Comparison of ENCODE assay signal across 8 cellular contexts in genomic region chr19:21396893-21397572, GRCh38. TPM values are rescaled to one million over a fixed set of nuclear protein-coding genes. Genes with fewer than 3 reads are reported as not detected.
DNase-seq lines count a peak whose midpoint lies in the region; ATAC-seq and TF ChIP-seq lines count a peak whose summit lies in the region.

TSS of gene ZNF493 (plus strand) at chr19:21397133. CDS start at chr19:21397238, 105 bp downstream.

- H3K27me3 Mint-ChIP-seq in T-cell: no peaks in the 10 kb centered on the region

- peak within 1 kb of the TSS; percentile 50 for H3K18ac ChIP-seq in trophoblast cell (ENCODE audit: low read length)

- WGBS in adrenal gland, 4 donors: 0 to 1% (median 0%) methylated on average over 20 to 31 of the region's 31 CpGs
- 0 to 1% (median 0%) methylated on average over 22 to 31 of the region's 31 CpGs for WGBS in heart left ventricle, 4 donors
- no CpG with 5 or more reads among the region's 31 CpGs for WGBS in trophoblast cell (ENCODE audit: extremely low coverage, insufficient coverage, insufficient read length)
- WGBS in tibial nerve, 2 donors: 0 to 1% methylated on average over 31 of the region's 31 CpGs

- peaks cover 5 to 17% (median 13%) of the 10 kb centered on the region in 3 donors for H3K9me3 Mint-ChIP-seq in T-cell

- ATAC-seq in HG02610 (IDR thresholded peaks at IDR 0.05; ENCODE audit: unreplicated experiment): peak; percentile 100
- ATAC-seq in T-cell (replicated peaks in 1 of 4): peak; percentile 99 to 100 (median 100)
- ATAC-seq in heart left ventricle: peak; percentile 100

- peak within 1 kb of the TSS; percentile 89 for H3K9ac ChIP-seq in trophoblast cell (ENCODE audit: low read length)

- H3K27ac ChIP-seq in adrenal gland: peak within 1 kb of the TSS; percentile 46 to 92 (median 85)
- H3K27ac ChIP-seq in heart left ventricle: peak within 1 kb of the TSS in 11 of 12 donors; percentile 73 to 87 (median 84)
- peak within 1 kb of the TSS; percentile 34 for H3K27ac ChIP-seq in trophoblast cell (ENCODE audit: low read depth, low read length)
- H3K27ac ChIP-seq in tibial nerve: peak within 1 kb of the TSS; percentile 61 to 89 (median 74)

- peak within 1 kb of the TSS; percentile 67 to 100 (median 78) for H3K4me3 ChIP-seq in adrenal gland
- H3K4me3 ChIP-seq in heart left ventricle: peak within 1 kb of the TSS; percentile 35 to 95 (median 82)
- H3K4me3 ChIP-seq in trophoblast cell (ENCODE audit: low read depth, low read length): peak within 1 kb of the TSS; percentile 86
- H3K4me3 ChIP-seq in tibial nerve: peak within 1 kb of the TSS; percentile 77 to 85 (median 82)

- H2AFZ ChIP-seq in trophoblast cell (ENCODE audit: insufficient read depth, low read length, poor library complexity): peak within 1 kb of the TSS; percentile 38

- H3K14ac ChIP-seq in trophoblast cell (ENCODE audit: low read length): peak within 1 kb of the TSS; percentile 95

- H3K27ac Mint-ChIP-seq in T-cell: peak within 1 kb of the TSS; percentile 89 to 93

- H3K36me3 ChIP-seq in adrenal gland (replicated peaks in 1 of 2) (no peaks in the 10 kb centered on the region), heart left ventricle (peaks cover 0 to 24% (median 8%) of the 10 kb centered on the region in 9 donors), trophoblast cell (ENCODE audit: control insufficient read depth in 1 of 2, insufficient read depth in 2 of 2, low read length in 2 of 2) (peaks cover 0 to 1% of the 10 kb centered on the region in 2 experiments), tibial nerve (peaks cover 0 to 26% (median 0%) of the 10 kb centered on the region in 3 donors)

- peak within 1 kb of the TSS; percentile 6 for H2BK120ac ChIP-seq in trophoblast cell (ENCODE audit: insufficient read depth, low read length, poor library complexity)

- peak within 1 kb of the TSS; percentile 64 for H3K4me2 ChIP-seq in trophoblast cell (ENCODE audit: low read length)

- H3K4me3 Mint-ChIP-seq in T-cell: peak within 1 kb of the TSS; percentile 94 to 98 (median 98)

- POLR2A ChIA-PET in T-cell (lab: Charles Lee): interaction anchor here (0.5 to 2.0 kb wide), 7 partner anchors 37 to 723 kb away, joined by 3 to 14 read pairs (median 5); partner anchors contain the start of genes ZNF708 (in 2 of the 2), ZNF429 (in 1 of the 2) and ZNF431 (in 1 of the 2)

- no peak within 1 kb of the TSS for H3K23ac ChIP-seq in trophoblast cell (ENCODE audit: low read length)

- TF ChIP-seq POLR2A in GM10847 (IDR thresholded peaks at IDR 0.05; ENCODE audit: extremely low read depth, insufficient read length) (peak; percentile 58), adrenal gland (IDR thresholded peaks at IDR 0.05) (peak; percentile 74 to 96), heart left ventricle (IDR thresholded peaks at IDR 0.05) (peak in 1 of 2 donors; percentile 78), tibial nerve (IDR thresholded peaks at IDR 0.05) (peak; percentile 50 to 75)

- H3K9me3 ChIP-seq in adrenal gland (replicated peaks in 1 of 3) (no peaks in the 10 kb centered on the region), heart left ventricle (peaks cover 0 to 13% (median 0%) of the 10 kb centered on the region in 12 donors), trophoblast cell (ENCODE audit: insufficient read depth, low read depth, low read length) (no peaks in the 10 kb centered on the region), tibial nerve (no peaks in the 10 kb centered on the region)

- H4K91ac ChIP-seq in trophoblast cell (ENCODE audit: low read depth, low read length): peak within 1 kb of the TSS; percentile 63

- TF ChIP-seq EP300 in tibial nerve (IDR thresholded peaks at IDR 0.05): peak in 1 of 2 donors; percentile 91

- peak within 1 kb of the TSS; percentile 75 for H4K8ac ChIP-seq in trophoblast cell (ENCODE audit: low read depth, low read length)

- peak within 1 kb of the TSS; percentile 78 for H3K4ac ChIP-seq in trophoblast cell (ENCODE audit: low read depth, low read length)

- intact Hi-C loops in adrenal gland (cut with DNase I): no loop called here
- intact Hi-C loops in heart left ventricle (cut with DNase I): loop anchor here in 2 of 10 donors (1.0 to 5.0 kb wide), 3 partner anchors 40 to 78 kb away; partner anchors contain the start of genes ZNF708 (in 1 of the 2) and ZNF738 (in 1 of the 2)

- H3K36me3 Mint-ChIP-seq in T-cell: peaks cover 25% of the 10 kb centered on the region

- CTCF ChIA-PET in T-cell (lab: Charles Lee): interaction anchor here (0.5 to 0.6 kb wide), 4 partner anchors 42 to 1697 kb away, joined by 3 to 5 read pairs (median 3); no protein-coding TSS in a partner anchor

- no peaks in the 10 kb centered on the region for H3K27me3 ChIP-seq in adrenal gland
- H3K27me3 ChIP-seq in heart left ventricle: no peaks in the 10 kb centered on the region
- no peaks in the 10 kb centered on the region for H3K27me3 ChIP-seq in trophoblast cell (ENCODE audit: insufficient read depth, low read length)
- H3K27me3 ChIP-seq in tibial nerve: no peaks in the 10 kb centered on the region

- H3K4me1 ChIP-seq in adrenal gland (replicated peaks in 1 of 2): peaks cover 6 to 37% of the 10 kb centered on the region in 2 donors
- H3K4me1 ChIP-seq in heart left ventricle: peaks cover 0 to 39% (median 16%) of the 10 kb centered on the region in 12 donors
- no peaks in the 10 kb centered on the region for H3K4me1 ChIP-seq in trophoblast cell (ENCODE audit: control insufficient read depth in 1 of 2, insufficient read depth in 2 of 2, low read length in 2 of 2)
- H3K4me1 ChIP-seq in tibial nerve: peaks cover 0 to 39% (median 4%) of the 10 kb centered on the region in 4 donors

- peak within 1 kb of the TSS; percentile 84 for H4K12ac ChIP-seq in trophoblast cell (ENCODE audit: low read depth, low read length)

- H3K4me1 Mint-ChIP-seq in T-cell: peaks cover 34 to 38% (median 34%) of the 10 kb centered on the region in 3 donors

- TF ChIP-seq CTCF in adrenal gland (IDR thresholded peaks at IDR 0.05) (no peak), heart left ventricle (IDR thresholded peaks at IDR 0.05) (no peak), tibial nerve (IDR thresholded peaks at IDR 0.05) (peak in 1 of 5 experiments; percentile 17)

- H3K79me1 ChIP-seq in trophoblast cell (ENCODE audit: low read length): peaks cover 4% of the 10 kb centered on the region

- peak within 1 kb of the TSS; percentile 37 for H2BK5ac ChIP-seq in trophoblast cell (ENCODE audit: low read depth, low read length, poor library complexity)

- no peak within 1 kb of the TSS for H2AK5ac ChIP-seq in trophoblast cell (ENCODE audit: low read length)

- no peak within 1 kb of the TSS for H2BK12ac ChIP-seq in trophoblast cell (ENCODE audit: low read length)

- peak; percentile 92 for DNase-seq in NCI-H1105 (lab: John Stamatoyannopoulos, UW)
- DNase-seq in T-cell: peak; percentile 84 to 96 (median 93)
- peak; percentile 94 to 99 (median 96) for DNase-seq in adrenal gland
- peak; percentile 93 to 97 (median 95) for DNase-seq in heart left ventricle
- DNase-seq in trophoblast cell: peak; percentile 93 to 97
- DNase-seq in tibial nerve (ENCODE audit: low spot score in 2 of 2): peak; percentile 95 to 99

- H3K79me2 ChIP-seq in trophoblast cell (ENCODE audit: control insufficient read depth, insufficient read depth, low read length, poor library complexity): peaks cover 4% of the 10 kb centered on the region

RNA-seq across cellular contexts. Expression of gene ZNF493, which starts in this region (rescaled TPM):
- total RNA-seq in T-cell (10 to 100 TPM; 33.5 to 53.8 (median 45.8) TPM), adrenal gland (10 to 100 TPM; 10.3 to 69.8 (median 29.4) TPM), heart left ventricle (10 to 100 TPM in 6 of 9 donors, 1 to 10 TPM in 3; 7.2 to 18.2 (median 10.9) TPM), tibial nerve (10 to 100 TPM; 25.3 to 50.5 (median 38.7) TPM)
- polyA plus RNA-seq in adrenal gland (10 to 100 TPM in 2 of 3 donors, 1 to 10 TPM in 1; 8.0 to 17.4 (median 16.3) TPM), heart left ventricle (10 to 100 TPM in 1 of 2 donors, 1 to 10 TPM in 1; 2.6 to 11.4 TPM)
- 6.4 TPM in 2 replicates for polyA plus RNA-seq in trophoblast cell (2013)

Comparison
In these comparisons a context has a peak if more than half of its experiments do, and no peak if none do; other contexts are left out.
1. Peak in every context shown above with its lines: DNase-seq, ATAC-seq, H3K4me3 ChIP-seq and H3K27ac ChIP-seq.
2. H3K27ac ChIP-seq: peak in every context shown above with its lines; median percentile 85 in adrenal gland; 84 in heart left ventricle; 74 in tibial nerve; 34 in trophoblast cell.